In the genomic region with DNA sequence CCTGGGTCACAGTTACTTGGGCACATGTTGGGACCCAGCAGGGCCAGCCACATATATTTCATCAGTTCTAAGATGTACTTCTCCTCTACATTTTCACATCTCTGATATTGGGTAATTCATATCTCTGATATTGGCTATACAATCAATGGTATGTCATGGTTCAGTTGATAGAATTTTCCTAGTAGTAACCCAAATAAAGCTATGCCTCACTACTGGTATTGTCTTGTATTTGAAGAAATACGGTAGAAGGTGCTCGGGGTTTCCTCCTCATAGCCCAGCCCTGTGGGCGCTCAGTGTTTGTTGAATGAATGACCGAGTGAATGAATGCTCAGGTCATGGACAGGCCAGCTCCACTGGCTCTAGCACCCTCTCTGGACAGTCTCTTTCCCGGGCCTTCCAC, we compare ENCODE assay signal across 26 cellular contexts.
DNase-seq lines count a peak whose midpoint lies in the region; ATAC-seq, FAIRE-seq and TF ChIP-seq lines count a peak whose summit lies in the region.
"Had no signal": no experiment of that assay in that cellular context is flagged by ENCODE, and none has a peak within 500 bp of the region (broad histone marks: within the 10 kb centered on the region; RNA-seq: fewer than 3 reads in every experiment).

No MANE protein-coding gene starts in this region.

- H4K20me1 ChIP-seq in HepG2 (ENCODE audit: insufficient read depth, low read length) (no peaks in the 10 kb centered on the region), H1 (replicated peaks in 1 of 2; ENCODE audit: control insufficient read depth in 1 of 2, insufficient read depth in 2 of 2, low read length in 2 of 2) (no peaks in the 10 kb centered on the region), keratinocyte (ENCODE audit: control insufficient read depth, extremely low read depth, insufficient read depth, low read length) (no peaks in the 10 kb centered on the region)
- H4K20me1 ChIP-seq in BLaER1 treated with 17β-estradiol and CSF1 and Interleukin-3, amounts not matched to agents 10 nM and 100 nM = no peaks in the 10 kb centered on the region; a peak in 1 of 22 replicates

- H3K4me2 ChIP-seq in HepG2 (ENCODE audit: low read depth, low read length) = no peak overlapping the region
- H3K4me2 ChIP-seq in BLaER1 treated with 17β-estradiol and CSF1 and Interleukin-3, amounts not matched to agents 10 nM and 100 nM = peak overlapping the region in 10 of 11 experiments; percentile 35 to 93 (median 76); a peak in 18 of 22 replicates
- no peak overlapping the region for H3K4me2 ChIP-seq in H1 (ENCODE audit: insufficient read depth in 1 of 2, low read depth in 2 of 2, low read length in 2 of 2)
- H3K4me2 ChIP-seq in keratinocyte (ENCODE audit: control insufficient read depth, extremely low read depth, insufficient read depth, low read depth, low read length) = peak overlapping the region; percentile 56

- DNase-seq in HepG2 (ENCODE audit: low spot score) (no peak), right lobe of liver (no peak), H1 (ENCODE audit: low read depth in 1 of 2, low spot score in 2 of 2) (no peak), keratinocyte (ENCODE audit: low read depth, low spot score) (no peak), HUDEP-2 (lab: John Stamatoyannopoulos, UW; ENCODE audit: unreplicated experiment in 76 of 76) (no peak), NCI-H2107 treated with DMSO at 0.1 percent for 48 hours (lab: John Stamatoyannopoulos, UW; ENCODE audit: unreplicated experiment) (no peak)
- DNase-seq: 8988T; ACHN; BE2C; C1 segment of cervical spinal cord; CD4-positive, alpha-beta memory T cell; CD4-positive, CD25-positive, alpha-beta regulatory T cell; CD8-positive, alpha-beta memory T cell; COR-L47; DMS 273 treated with DMSO at 0.1 percent for 48 hours; DMS153; DMS79; DND-41; EL; GDM1 had no signal

- TF ChIP-seq EP300 in HepG2 (IDR thresholded peaks at IDR 0.05; ENCODE audit: low read depth in 2 of 2, low read length in 2 of 2) (no peak), HepG2 (CRISPR knock-in tag; IDR thresholded peaks at IDR 0.05; ENCODE audit: borderline replicate concordance) (no peak), H1 (IDR thresholded peaks at IDR 0.05; ENCODE audit: borderline replicate concordance in 1 of 2, low read depth in 2 of 2, low read length in 2 of 2) (no peak)

- FAIRE-seq in HepG2 (lab: Jason Lieb, UNC) (no peak), H1 (lab: Jason Lieb, UNC) (no peak), keratinocyte (lab: Jason Lieb, UNC) (no peak)
- FAIRE-seq: A204.1, GM12878, GM12892, GM18507 had no signal

- CTCF ChIA-PET in HepG2 (lab: Yijun Ruan, JAX; ENCODE audit: low intra/inter-chr PET ratio, low total read pairs) = no interaction called here
- CTCF ChIA-PET in H1 (lab: Charles Lee; ENCODE audit: partially characterized antibody) = interaction anchor here (1.4 to 2.1 kb wide), 5 partner anchors 8 to 17 kb away, joined by 3 to 7 read pairs (median 6); no protein-coding TSS in a partner anchor

- H2AFZ ChIP-seq in HepG2 (ENCODE audit: low read length) (no peak overlapping the region), H1 (ENCODE audit: low read length) (no peak overlapping the region), keratinocyte (ENCODE audit: control insufficient read depth, low read length) (no peak overlapping the region)

- no peak overlapping the region for H3K27ac ChIP-seq in HepG2 (ENCODE audit: extremely low read length, insufficient read depth, low read length)
- H3K27ac ChIP-seq in right lobe of liver = no peak overlapping the region
- no peak overlapping the region for H3K27ac ChIP-seq in BLaER1 treated with 17β-estradiol and CSF1 and Interleukin-3, amounts not matched to agents 10 nM and 100 nM
- no peak overlapping the region for H3K27ac ChIP-seq in H1 (ENCODE audit: low read depth, low read length)
- H3K27ac ChIP-seq in keratinocyte (ENCODE audit: control insufficient read depth, insufficient read depth, low read length) = no peak overlapping the region

- H3K4me1 ChIP-seq in HepG2 (ENCODE audit: insufficient read depth, low read length) (no peaks in the 10 kb centered on the region), right lobe of liver (no peaks in the 10 kb centered on the region), H1 (replicated peaks in 1 of 4; ENCODE audit: control insufficient read depth in 3 of 4, insufficient read depth in 4 of 4, low read length in 3 of 4) (peaks cover 0 to 7% (median 0%) of the 10 kb centered on the region in 4 experiments; a peak in 1 of 7 replicates), keratinocyte (ENCODE audit: control insufficient read depth, extremely low read depth, insufficient read depth, low read length) (peaks cover 13% of the 10 kb centered on the region)
- peaks cover 10 to 25% (median 18%) of the 10 kb centered on the region in 10 experiments for H3K4me1 ChIP-seq in BLaER1 treated with 17β-estradiol and CSF1 and Interleukin-3, amounts not matched to agents 10 nM and 100 nM

- no peak overlapping the region for H4K91ac ChIP-seq in H1 (replicated peaks; ENCODE audit: insufficient read length, low read length)

- TF ChIP-seq POLR2A in HepG2 (IDR thresholded peaks at IDR 0.05; ENCODE audit: insufficient read depth in 1 of 2, low read depth in 2 of 2, low read length in 2 of 2) = no peak
- TF ChIP-seq POLR2A in right lobe of liver (IDR thresholded peaks at IDR 0.05) = no peak
- no peak for TF ChIP-seq POLR2A in H1 (IDR thresholded peaks at IDR 0.05; ENCODE audit: control extremely low read depth in 1 of 2, low read depth in 2 of 2, low read length in 2 of 2)

- H3K79me2 ChIP-seq in HepG2 (ENCODE audit: insufficient read depth, low read length) (no peaks in the 10 kb centered on the region), H1 (ENCODE audit: control insufficient read depth in 1 of 2, insufficient read depth in 2 of 2, low read length in 2 of 2) (no peaks in the 10 kb centered on the region), keratinocyte (ENCODE audit: control insufficient read depth, insufficient read depth, low read length) (no peaks in the 10 kb centered on the region)

- 0 out of 2 replicates have a peak overlapping the region, but pooled peaks have one; percentile 63 for H2BK12ac ChIP-seq in H1 (ENCODE audit: low read depth, low read length)

- 2% methylated on average over 5 of the region's 5 CpGs for WGBS in HepG2 (ENCODE audit: low lambda C conversion rate)
- WGBS in right lobe of liver (ENCODE audit: insufficient coverage, low coverage, low lambda C conversion rate, missing lambda C conversion rate) = 48% methylated on average over 2 of the region's 5 CpGs
- WGBS in H1 (ENCODE audit: extremely low coverage in 1 of 2, insufficient coverage in 1 of 2, insufficient read length in 1 of 2, insufficient replicate concordance in 2 of 2, low coverage in 1 of 2, low lambda C conversion rate in 2 of 2, missing lambda C conversion rate in 1 of 2), 2 experiments = 92% methylated on average over 5 of the region's 5 CpGs; no CpG with 5 or more reads in 1 of the 2 experiments

- H3K23ac ChIP-seq in H1 (ENCODE audit: insufficient read length) = no peak overlapping the region

- no peak for TF ChIP-seq CTCF in HepG2 (CRISPR knock-in tag; IDR thresholded peaks at IDR 0.05)
- TF ChIP-seq CTCF in right lobe of liver (IDR thresholded peaks at IDR 0.05) = no peak
- no peak for TF ChIP-seq CTCF in H1 (IDR thresholded peaks at IDR 0.05; ENCODE audit: control extremely low read depth in 1 of 3, insufficient read depth in 1 of 3, low read depth in 1 of 3, low read length in 3 of 3)
- TF ChIP-seq CTCF in keratinocyte (optimal IDR thresholded peaks at IDR 0.05 in 1 of 3, IDR thresholded peaks at IDR 0.05 in 1 of 3, conservative IDR thresholded peaks at IDR 0.05 in 1 of 3; ENCODE audit: extremely low read depth in 1 of 3, insufficient read depth in 2 of 3, low read length in 3 of 3) = no peak

- H3K4ac ChIP-seq in H1 (replicated peaks; ENCODE audit: insufficient read length, low read depth, low read length) = no peak overlapping the region

- TF ChIP-seq RAD21 in HepG2 (CRISPR knock-in tag; IDR thresholded peaks at IDR 0.05) = no peak
- no peak for TF ChIP-seq RAD21 in H1 (IDR thresholded peaks at IDR 0.05 in 1 of 2, conservative IDR thresholded peaks at IDR 0.05 in 1 of 2; ENCODE audit: low read depth in 2 of 2, low read length in 2 of 2)

- H4K8ac ChIP-seq in H1 (ENCODE audit: extremely low read depth, insufficient read depth, low read length) = no peak overlapping the region

- H3K36me3 ChIP-seq in HepG2 (replicated peaks in 1 of 2; ENCODE audit: control insufficient read depth in 1 of 2, insufficient read depth in 2 of 2, low read length in 2 of 2) (no peaks in the 10 kb centered on the region), right lobe of liver (no peaks in the 10 kb centered on the region), H1 (ENCODE audit: control insufficient read depth in 2 of 4, insufficient read depth in 4 of 4, low read length in 3 of 4) (no peaks in the 10 kb centered on the region), keratinocyte (ENCODE audit: control insufficient read depth in 2 of 2, extremely low read depth in 1 of 2, insufficient read depth in 2 of 2, low read length in 2 of 2) (no peaks in the 10 kb centered on the region)
- no peaks in the 10 kb centered on the region for H3K36me3 ChIP-seq in BLaER1 treated with 17β-estradiol and CSF1 and Interleukin-3, amounts not matched to agents 10 nM and 100 nM
- H3K36me3 ChIP-seq: BE2C had no signal

- H3K9me3 ChIP-seq in HepG2 (ENCODE audit: low read length) (no peaks in the 10 kb centered on the region), right lobe of liver (no peaks in the 10 kb centered on the region), H1 (ENCODE audit: insufficient read depth in 2 of 2, low read depth in 1 of 2, low read length in 1 of 2) (no peaks in the 10 kb centered on the region), keratinocyte (ENCODE audit: control insufficient read depth, low read depth, low read length) (no peaks in the 10 kb centered on the region)
- no peaks in the 10 kb centered on the region for H3K9me3 ChIP-seq in BLaER1 treated with 17β-estradiol and CSF1 and Interleukin-3, amounts not matched to agents 10 nM and 100 nM (replicated peaks in 1 of 11)
- H3K9me3 ChIP-seq: BE2C had no signal

- H3K4me3 ChIP-seq in HepG2 (replicated peaks in 1 of 3; ENCODE audit: insufficient read depth in 1 of 3, low read depth in 2 of 3, low read length in 3 of 3) = no peak overlapping the region
- H3K4me3 ChIP-seq in right lobe of liver = no peak overlapping the region
- no peak overlapping the region for H3K4me3 ChIP-seq in BLaER1 treated with 17β-estradiol and CSF1 and Interleukin-3, amounts not matched to agents 10 nM and 100 nM
- no peak overlapping the region for H3K4me3 ChIP-seq in H1 (ENCODE audit: extremely low read depth in 1 of 4, insufficient read depth in 2 of 4, low read depth in 3 of 4, low read length in 4 of 4)
- H3K4me3 ChIP-seq in keratinocyte (ENCODE audit: control insufficient read depth in 2 of 3, extremely low read depth in 1 of 3, insufficient read depth in 2 of 3, low read depth in 1 of 3, low read length in 3 of 3) = no peak overlapping the region
- H3K4me3 ChIP-seq: GM12878 had no signal

- H3K14ac ChIP-seq in H1 (ENCODE audit: insufficient read length) = no peak overlapping the region

- intact Hi-C loops in HepG2 (cut with micrococcal nuclease; ENCODE audit: unreplicated experiment) = no loop called here
- intact Hi-C loops in right lobe of liver (cut with DNase I) = no loop called here

- dilution Hi-C loops in keratinocyte (cut with MboI; ENCODE audit: extremely low pct_ligation_motif_present, low sequenced_read_pairs) = no loop called here

- no peaks in the 10 kb centered on the region for H3K9me1 ChIP-seq in keratinocyte (ENCODE audit: control insufficient read depth, extremely low read depth, insufficient read depth, low read length)

- H2AK5ac ChIP-seq in H1 (ENCODE audit: low read depth, low read length) = no peak overlapping the region

- no peak overlapping the region for H2BK15ac ChIP-seq in H1 (ENCODE audit: low read length)

- H3K27me3 ChIP-seq in HepG2 (ENCODE audit: control insufficient read depth in 1 of 2, insufficient read depth in 2 of 2, low read length in 2 of 2) (peaks cover 2 to 35% of the 10 kb centered on the region in 2 experiments; a peak in 3 of 5 replicates), right lobe of liver (no peaks in the 10 kb centered on the region), H1 (replicated peaks in 1 of 4; ENCODE audit: control insufficient read depth in 3 of 4, extremely low read depth in 1 of 4, insufficient read depth in 3 of 4, low read length in 3 of 4) (peaks cover 0 to 4% (median 0%) of the 10 kb centered on the region in 4 experiments; a peak in 1 of 7 replicates), keratinocyte (ENCODE audit: control insufficient read depth, extremely low read depth, insufficient read depth, low read length) (peaks cover 32% of the 10 kb centered on the region)
- no peaks in the 10 kb centered on the region; a peak in 1 of 22 replicates for H3K27me3 ChIP-seq in BLaER1 treated with 17β-estradiol and CSF1 and Interleukin-3, amounts not matched to agents 10 nM and 100 nM
- H3K27me3 ChIP-seq: BE2C had no signal

- no peak for ATAC-seq in HepG2
- no peak for ATAC-seq in right lobe of liver
- no peak for ATAC-seq in HG03342 (IDR thresholded peaks at IDR 0.05; ENCODE audit: unreplicated experiment)
- ATAC-seq: GM12878 had no signal

- no peaks in the 10 kb centered on the region for H3K23me2 ChIP-seq in H1 (ENCODE audit: low read depth, low read length)

- in situ Hi-C loops in HepG2 (cut with HindIII; ENCODE audit: extremely low pct_ligation_motif_present, low pct_unique_long_range_greater_than_20kb) = no loop called here

- no peak overlapping the region for H2BK120ac ChIP-seq in H1 (replicated peaks; ENCODE audit: low read depth, low read length)

- H3K79me1 ChIP-seq in H1 (ENCODE audit: low read depth, low read length) = no peaks in the 10 kb centered on the region

- H2BK5ac ChIP-seq in H1 (ENCODE audit: low read depth, low read length) = no peak overlapping the region

- H3K9ac ChIP-seq in HepG2 (ENCODE audit: insufficient read depth, low read depth, low read length) = no peak overlapping the region
- H3K9ac ChIP-seq in BLaER1 treated with 17β-estradiol and CSF1 and Interleukin-3, amounts not matched to agents 10 nM and 100 nM = peak overlapping the region in 2 of 11 experiments; percentile 29; a peak in 2 of 22 replicates
- H3K9ac ChIP-seq in H1 (replicated peaks in 1 of 4; ENCODE audit: extremely low read depth in 1 of 4, low read depth in 3 of 4, low read length in 3 of 4) = no peak overlapping the region
- no peak overlapping the region for H3K9ac ChIP-seq in keratinocyte (ENCODE audit: control insufficient read depth, extremely low read depth, insufficient read depth, low read length)

- POLR2A ChIA-PET in HepG2 (lab: Yijun Ruan, JAX) = no interaction called here
- POLR2A ChIA-PET in H1 (lab: Charles Lee; ENCODE audit: partially characterized antibody) = interaction anchor here (0.6 to 2.0 kb wide), 2 partner anchors 10 to 13 kb away, joined by 3 to 5 read pairs; no protein-coding TSS in a partner anchor

- H4K5ac ChIP-seq in H1 (ENCODE audit: insufficient read length, low read depth, low read length) = no peak overlapping the region

- no TSS peak for BruUV-seq in HepG2 (replicated peaks; lab: Mats Ljungman, UMichigan)

- H3K56ac ChIP-seq in H1 (replicated peaks; ENCODE audit: insufficient read length, low read depth, low read length) = no peak overlapping the region

- no peak overlapping the region for H3K18ac ChIP-seq in H1 (ENCODE audit: extremely low read depth, low read length)

- H2BK20ac ChIP-seq in H1 (ENCODE audit: low read length) = no peak overlapping the region

Comparison
In these comparisons a context has a peak if more than half of its experiments do, and no peak if none do; other contexts are left out.
1. H3K4me2 ChIP-seq: peak in BLaER1 treated with 17β-estradiol and CSF1 and Interleukin-3, amounts not matched to agents 10 nM and 100 nM (10 of 11) and keratinocyte (single experiment); none in HepG2 (single experiment) and H1 (0 of 2).